20 cellular contexts compared by ENCODE assay signal in the genomic region with DNA sequence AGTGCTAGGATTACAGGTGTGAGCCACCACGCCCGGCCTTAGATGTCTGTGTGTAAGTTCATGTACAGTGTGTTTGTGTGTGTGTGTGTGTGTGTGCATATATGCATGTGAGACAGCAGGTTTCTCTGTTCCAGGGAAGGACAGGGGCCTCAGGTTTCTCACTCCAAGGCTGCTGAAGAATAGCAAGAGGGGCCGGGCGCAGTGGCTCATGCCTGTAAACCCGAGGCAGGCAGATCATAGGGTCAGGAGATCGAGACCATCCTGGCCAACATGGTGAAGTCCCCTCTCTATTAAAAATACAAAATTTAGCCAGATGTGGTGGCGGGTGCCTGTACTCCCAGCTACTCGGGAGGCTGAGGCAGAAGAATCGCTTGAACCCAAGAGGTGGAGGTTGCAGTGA. TPM values are rescaled to one million over a fixed set of nuclear protein-coding genes. Genes with fewer than 3 reads are reported as not detected.
DNase-seq lines count a peak whose midpoint lies in the region; ATAC-seq and TF ChIP-seq lines count a peak whose summit lies in the region.
"Had no signal": no experiment of that assay in that cellular context is flagged by ENCODE, and none has a peak within 500 bp of the region (broad histone marks: within the 10 kb centered on the region; RNA-seq: fewer than 3 reads in every experiment).

No MANE protein-coding gene starts in this region.

- H3K36me3 Mint-ChIP-seq in natural killer cell treated with Interleukin-12 subunit alpha and Interleukin-12 subunit beta and Interleukin-15 and Interleukin-18, amount 100 ng/mL, for 72 hours = no peaks in the 10 kb centered on the region
- H3K36me3 Mint-ChIP-seq in natural killer cell (no peaks in the 10 kb centered on the region), H9 (ENCODE audit: insufficient read depth in 1 of 3, low read depth in 3 of 3) (no peaks in the 10 kb centered on the region), T-helper 17 cell (ENCODE audit: low read depth) (no peaks in the 10 kb centered on the region)
- H3K36me3 Mint-ChIP-seq in CD4-positive, alpha-beta T cell (ENCODE audit: low read depth) = peaks cover 3% of the 10 kb centered on the region
- H3K36me3 Mint-ChIP-seq: CD14-positive monocyte; CD4-positive, CD25-positive, alpha-beta regulatory T cell had no signal

- H3K4me3 Mint-ChIP-seq in natural killer cell treated with Interleukin-12 subunit alpha and Interleukin-12 subunit beta and Interleukin-15 and Interleukin-18, amount 100 ng/mL, for 72 hours = no peak overlapping the region
- no peak overlapping the region for H3K4me3 Mint-ChIP-seq in natural killer cell
- no peak overlapping the region for H3K4me3 Mint-ChIP-seq in H9
- no peak overlapping the region for H3K4me3 Mint-ChIP-seq in T-helper 17 cell
- H3K4me3 Mint-ChIP-seq in CD4-positive, alpha-beta T cell = no peak overlapping the region
- H3K4me3 Mint-ChIP-seq: CD14-positive monocyte had no signal

- POLR2A ChIA-PET in CD4-positive, alpha-beta T cell (lab: Charles Lee) = no interaction called here

- peaks cover 11 to 12% of the 10 kb centered on the region in 2 donors for H3K4me1 Mint-ChIP-seq in natural killer cell treated with Interleukin-12 subunit alpha and Interleukin-12 subunit beta and Interleukin-15 and Interleukin-18, amount 100 ng/mL, for 72 hours (ENCODE audit: low read depth in 2 of 2)
- H3K4me1 Mint-ChIP-seq in natural killer cell = peaks cover 13 to 14% of the 10 kb centered on the region in 2 donors
- H3K4me1 Mint-ChIP-seq in H9 = peaks cover 5 to 13% of the 10 kb centered on the region in 2 experiments; a peak in 3 of 4 replicates
- peaks cover 11% of the 10 kb centered on the region for H3K4me1 Mint-ChIP-seq in T-helper 17 cell
- peaks cover 8% of the 10 kb centered on the region for H3K4me1 Mint-ChIP-seq in CD4-positive, alpha-beta T cell (ENCODE audit: low read depth)

- H3K27ac ChIP-seq in H9 (ENCODE audit: insufficient read length, low read depth, low read length) = no peak overlapping the region
- H3K27ac ChIP-seq in CD4-positive, alpha-beta T cell (ENCODE audit: low read depth, low read length) = no peak overlapping the region
- no peak overlapping the region for H3K27ac ChIP-seq in right atrium auricular region
- H3K27ac ChIP-seq: BLaER1 had no signal

- no peak overlapping the region for H3K23ac ChIP-seq in H9 (ENCODE audit: insufficient read length, low read depth, low read length)

- no peak overlapping the region for H2BK5ac ChIP-seq in H9 (ENCODE audit: insufficient read length, low read length)

- H3K9me3 ChIP-seq in H9 (ENCODE audit: control insufficient read depth, low read depth, low read length) (no peaks in the 10 kb centered on the region), T-helper 17 cell (ENCODE audit: control insufficient read depth, low read length, poor library complexity, severe bottlenecking) (no peaks in the 10 kb centered on the region), right atrium auricular region (no peaks in the 10 kb centered on the region)
- H3K9me3 ChIP-seq in CD4-positive, alpha-beta T cell (ENCODE audit: control insufficient read depth, low read length) = no peaks in the 10 kb centered on the region
- H3K9me3 ChIP-seq: BE2C, BLaER1 had no signal

- H3K27me3 Mint-ChIP-seq in natural killer cell treated with Interleukin-12 subunit alpha and Interleukin-12 subunit beta and Interleukin-15 and Interleukin-18, amount 100 ng/mL, for 72 hours = peaks cover 13 to 18% of the 10 kb centered on the region in 2 donors
- H3K27me3 Mint-ChIP-seq in natural killer cell (ENCODE audit: low read depth in 2 of 2) (peaks cover 12 to 17% of the 10 kb centered on the region in 2 donors), H9 (ENCODE audit: low read depth) (peaks cover 51% of the 10 kb centered on the region), T-helper 17 cell (peaks cover 22% of the 10 kb centered on the region)
- H3K27me3 Mint-ChIP-seq in CD4-positive, alpha-beta T cell = peaks cover 10% of the 10 kb centered on the region

- H2BK15ac ChIP-seq in H9 (ENCODE audit: low read depth, low read length) = no peak overlapping the region

- H3K4me1 ChIP-seq in H9 (ENCODE audit: insufficient read depth, low read length) = no peaks in the 10 kb centered on the region
- peaks cover 0 to 7% of the 10 kb centered on the region in 2 donors for H3K4me1 ChIP-seq in right atrium auricular region
- H3K4me1 ChIP-seq: BE2C had no signal

- H3K79me2 ChIP-seq in H9 (ENCODE audit: insufficient read depth, low read length) = no peaks in the 10 kb centered on the region

- no peak overlapping the region for H3K56ac ChIP-seq in H9 (ENCODE audit: insufficient read length, low read depth, low read length)

- no CpG with 5 or more reads among the region's 9 CpGs for WGBS in H9 (ENCODE audit: extremely low coverage, insufficient read length, low lambda C conversion rate)

- no peak for TF ChIP-seq CTCF in natural killer cell (IDR thresholded peaks at IDR 0.05)
- no peak for TF ChIP-seq CTCF in H9 (conservative IDR thresholded peaks at IDR 0.05)
- no peak for TF ChIP-seq CTCF in CD4-positive, alpha-beta T cell (IDR thresholded peaks at IDR 0.05)
- TF ChIP-seq CTCF in right atrium auricular region (IDR thresholded peaks at IDR 0.05) = no peak

- intact Hi-C loops in natural killer cell (cut with micrococcal nuclease) (no loop called here), posterior vena cava (cut with DNase I) (loop anchor here in 1 of 2 donors (5.0 kb wide), 1 partner anchor 197 kb away; no protein-coding TSS in a partner anchor)
- intact Hi-C loops in CD4-positive, alpha-beta T cell (cut with DNase I, micrococcal nuclease) = loop anchor here in 1 of 2 experiments (2.0 to 5.0 kb wide), 2 partner anchors 220 to 447 kb away; no protein-coding TSS in a partner anchor

- H2BK20ac ChIP-seq in H9 (ENCODE audit: low read depth, low read length, poor library complexity, severe bottlenecking) = peak overlapping the region; percentile 27

- no peak overlapping the region for H3K27ac Mint-ChIP-seq in natural killer cell treated with Interleukin-12 subunit alpha and Interleukin-12 subunit beta and Interleukin-15 and Interleukin-18, amount 100 ng/mL, for 72 hours
- H3K27ac Mint-ChIP-seq in natural killer cell (no peak overlapping the region), H9 (no peak overlapping the region), T-helper 17 cell (peak overlapping the region; percentile 2)
- H3K27ac Mint-ChIP-seq in CD4-positive, alpha-beta T cell = no peak overlapping the region

- no peak overlapping the region for H2AFZ ChIP-seq in H9 (ENCODE audit: low read length)

- H3K27me3 ChIP-seq in H9 (ENCODE audit: insufficient read depth, low read length) = no peaks in the 10 kb centered on the region
- H3K27me3 ChIP-seq in CD4-positive, alpha-beta T cell (ENCODE audit: control insufficient read depth, insufficient read depth, low read length) = no peaks in the 10 kb centered on the region
- no peaks in the 10 kb centered on the region for H3K27me3 ChIP-seq in right atrium auricular region
- H3K27me3 ChIP-seq: BLaER1 had no signal

- H3K14ac ChIP-seq in H9 (ENCODE audit: insufficient read depth, low read length) = no peak overlapping the region

- peaks cover 3% of the 10 kb centered on the region for H3K23me2 ChIP-seq in H9 (ENCODE audit: insufficient read length, low read depth, low read length, poor library complexity, severe bottlenecking)

- H3K9me3 Mint-ChIP-seq in natural killer cell treated with Interleukin-12 subunit alpha and Interleukin-12 subunit beta and Interleukin-15 and Interleukin-18, amount 100 ng/mL, for 72 hours = no peaks in the 10 kb centered on the region
- H3K9me3 Mint-ChIP-seq in natural killer cell (no peaks in the 10 kb centered on the region), H9 (peaks cover 0 to 2% of the 10 kb centered on the region in 2 experiments; a peak in 1 of 5 replicates)
- H3K9me3 Mint-ChIP-seq in CD4-positive, alpha-beta T cell = no peaks in the 10 kb centered on the region
- H3K9me3 Mint-ChIP-seq: CD14-positive monocyte; CD8-positive, alpha-beta memory T cell had no signal

- no peak overlapping the region for H3T11ph ChIP-seq in H9 (ENCODE audit: low read length)

- H4K8ac ChIP-seq in H9 (replicated peaks; ENCODE audit: insufficient read length, low read depth, low read length) = no peak overlapping the region

- CTCF ChIA-PET in CD4-positive, alpha-beta T cell (lab: Charles Lee) = interaction anchor here (1.5 to 2.4 kb wide), 2 partner anchors 123 to 125 kb away, joined by 6 to 10 read pairs; no protein-coding TSS in a partner anchor

- H3K4me3 ChIP-seq in right atrium auricular region = no peak overlapping the region
- H3K4me3 ChIP-seq: BLaER1 had no signal

- H3K4ac ChIP-seq in H9 (ENCODE audit: low read depth, low read length) = no peak overlapping the region

- H3K18ac ChIP-seq in H9 (ENCODE audit: insufficient read length, low read depth, low read length) = no peak overlapping the region

- peak; percentile 8 for DNase-seq in natural killer cell treated with Interleukin-12 subunit alpha and Interleukin-12 subunit beta and Interleukin-15 and Interleukin-18, amount 100 ng/mL, for 72 hours (ENCODE audit: low spot score)
- no peak for DNase-seq in natural killer cell
- no peak for DNase-seq in H9
- DNase-seq in T-helper 17 cell = no peak
- DNase-seq in posterior vena cava (ENCODE audit: low spot score) = peak; percentile 51
- no peak for DNase-seq in CD4-positive, alpha-beta T cell
- DNase-seq in right atrium auricular region (ENCODE audit: low spot score) = no peak
- DNase-seq: 8988T; ACHN; BE2C; C1 segment of cervical spinal cord; Calu3; CD4-positive, CD25-positive, alpha-beta regulatory T cell; CD8-positive, alpha-beta memory T cell; COR-L47; DMS79 treated with DMSO at 0.1 percent for 48 hours; GF-D8 had no signal

- no peak overlapping the region for H3K9ac ChIP-seq in H9 (ENCODE audit: extremely low read depth, insufficient read length, low read length)
- H3K9ac ChIP-seq: BLaER1 had no signal

- H3K4me2 ChIP-seq in H9 (ENCODE audit: insufficient read depth, insufficient read length, low read length) = no peak overlapping the region

- H4K20me1 ChIP-seq in H9 (ENCODE audit: control insufficient read depth, insufficient read depth, insufficient read length) = no peaks in the 10 kb centered on the region
- H4K20me1 ChIP-seq: BLaER1 had no signal

- no peak overlapping the region for H4K91ac ChIP-seq in H9 (ENCODE audit: insufficient read length, low read depth, low read length)

- no peak for ATAC-seq in natural killer cell treated with Interleukin-12 subunit alpha and Interleukin-12 subunit beta and Interleukin-15 and Interleukin-18, amount 100 ng/mL, for 72 hours
- ATAC-seq in natural killer cell (no peak), T-helper 17 cell (no peak), GM21717 (IDR thresholded peaks at IDR 0.05; ENCODE audit: unreplicated experiment) (no peak)
- no peak for ATAC-seq in CD4-positive, alpha-beta T cell (ENCODE audit: poor library complexity)

- H2BK12ac ChIP-seq in H9 (ENCODE audit: insufficient read length, low read depth, low read length) = no peak overlapping the region

- no peak overlapping the region for H2AK5ac ChIP-seq in H9 (ENCODE audit: insufficient read length, low read length)

- H3K79me1 ChIP-seq in H9 (ENCODE audit: insufficient read depth, low read depth, low read length, poor library complexity, severe bottlenecking) = no peaks in the 10 kb centered on the region

- H4K5ac ChIP-seq in H9 (ENCODE audit: insufficient read length, low read depth, low read length) = no peak overlapping the region

- H3K36me3 ChIP-seq in right atrium auricular region = no peaks in the 10 kb centered on the region
- H3K36me3 ChIP-seq: BE2C, BLaER1 had no signal

- H2BK120ac ChIP-seq in H9 (ENCODE audit: low read depth, low read length, poor library complexity, severe bottlenecking) = no peak overlapping the region

RNA-seq across cellular contexts. Expression of a gene that starts 40.2 kb away (rescaled TPM):
- 10 to 100 TPM; 12.2 to 17.9 TPM for total RNA-seq in natural killer cell treated with Interleukin-12 subunit alpha and Interleukin-12 subunit beta and Interleukin-15 and Interleukin-18, amount 100 ng/mL, for 72 hours
- total RNA-seq in natural killer cell (1 to 10 TPM; 3.1 to 4.9 (median 4.3) TPM), H9 (2021) (31.2 and 31.9 TPM in 2 replicates), T-helper 17 cell (10 to 100 TPM in 1 of 2 donors, under 1 TPM in 1; 0.60 to 10.7 TPM), posterior vena cava (1 to 10 TPM; 8.9 to 9.3 TPM), right atrium auricular region (10 to 100 TPM; 55.0 to 82.1 TPM)
- not detected for total RNA-seq in CD4-positive, alpha-beta T cell
- total RNA-seq: CD4-positive, CD25-positive, alpha-beta regulatory T cell had no signal

RNA-seq across cellular contexts. Expression of a gene that starts 40.5 kb away (rescaled TPM):
- 10 to 100 TPM; 27.6 to 51.1 TPM for total RNA-seq in natural killer cell treated with Interleukin-12 subunit alpha and Interleukin-12 subunit beta and Interleukin-15 and Interleukin-18, amount 100 ng/mL, for 72 hours
- total RNA-seq in natural killer cell (10 to 100 TPM; 21.4 to 23.9 (median 22.9) TPM), H9 (2021) (70.5 and 72.8 TPM in 2 replicates), T-helper 17 cell (10 to 100 TPM in 1 of 2 donors, 1 to 10 TPM in 1; 6.4 to 12.3 TPM), posterior vena cava (10 to 100 TPM; 19.7 to 21.0 TPM), right atrium auricular region (100 to 1,000 TPM; 102 to 116 TPM)
- 1 to 10 TPM; 1.7 to 1.8 TPM for total RNA-seq in CD4-positive, alpha-beta T cell

Comparison
In these comparisons a context has a peak if more than half of its experiments do, and no peak if none do; other contexts are left out.
1. DNase-seq: peak in natural killer cell treated with Interleukin-12 subunit alpha and Interleukin-12 subunit beta and Interleukin-15 and Interleukin-18, amount 100 ng/mL, for 72 hours (single experiment) and posterior vena cava (single experiment); none in natural killer cell (single experiment), H9 (single experiment), T-helper 17 cell (0 of 3), CD4-positive, alpha-beta T cell (0 of 10) and right atrium auricular region (single experiment).